18 cellular contexts compared by ENCODE assay signal in genomic region chr3:189799366-189799765, GRCh38.
DNase-seq lines count a peak whose midpoint lies in the region; ATAC-seq and TF ChIP-seq lines count a peak whose summit lies in the region.
"Had no signal": no experiment of that assay in that cellular context is flagged by ENCODE, and none has a peak within 500 bp of the region (broad histone marks: within the 10 kb centered on the region; RNA-seq: fewer than 3 reads in every experiment).

No MANE protein-coding gene starts in this region.

- ATAC-seq in HG02610 (IDR thresholded peaks at IDR 0.05; ENCODE audit: unreplicated experiment) (peak; percentile 63), left lobe of liver (no peak)
- ATAC-seq: Panc1 had no signal

- H3K36me3 ChIP-seq in esophagus (ENCODE audit: control insufficient read depth in 2 of 2, insufficient read depth in 2 of 2, low read length in 1 of 2) (no peaks in the 10 kb centered on the region), suprapubic skin (no peaks in the 10 kb centered on the region), tibial nerve (no peaks in the 10 kb centered on the region)

- H3K27ac ChIP-seq in esophagus (ENCODE audit: low read depth in 2 of 2, low read length in 1 of 2) (peak overlapping the region; percentile 33 to 80), suprapubic skin (peak overlapping the region; percentile 79), tibial nerve (no peak overlapping the region)
- H3K27ac ChIP-seq: SK-N-MC had no signal

- no peak overlapping the region for H3K4me3 ChIP-seq in esophagus (ENCODE audit: low read depth in 1 of 2, low read length in 2 of 2)
- H3K4me3 ChIP-seq in suprapubic skin: no peak overlapping the region
- no peak overlapping the region for H3K4me3 ChIP-seq in tibial nerve
- H3K4me3 ChIP-seq: GM23338, SK-N-MC had no signal

- TF ChIP-seq POLR2A in suprapubic skin (IDR thresholded peaks at IDR 0.05): no peak
- no peak for TF ChIP-seq POLR2A in tibial nerve (IDR thresholded peaks at IDR 0.05)

- WGBS in esophagus, 2 donors: 43 to 47% methylated on average over 1 of the region's 1 CpG
- 33% methylated on average over 1 of the region's 1 CpG for WGBS in suprapubic skin
- WGBS in tibial nerve, 2 donors: 79 to 81% methylated on average over 1 of the region's 1 CpG

- no peaks in the 10 kb centered on the region for H3K27me3 ChIP-seq in esophagus (ENCODE audit: control insufficient read depth in 1 of 2, insufficient read depth in 2 of 2, low read length in 2 of 2)
- H3K27me3 ChIP-seq in suprapubic skin: no peaks in the 10 kb centered on the region
- no peaks in the 10 kb centered on the region for H3K27me3 ChIP-seq in tibial nerve

- no peak for TF ChIP-seq CTCF in suprapubic skin (IDR thresholded peaks at IDR 0.05)
- TF ChIP-seq CTCF in tibial nerve (IDR thresholded peaks at IDR 0.05): no peak

- H3K4me1 ChIP-seq in esophagus (ENCODE audit: control insufficient read depth in 2 of 2, insufficient read depth in 2 of 2, low read length in 1 of 2) (no peaks in the 10 kb centered on the region), suprapubic skin (peaks cover 48% of the 10 kb centered on the region), tibial nerve (peaks cover 0 to 3% (median 0%) of the 10 kb centered on the region in 4 donors)
- H3K4me1 ChIP-seq: Caco-2 had no signal

- DNase-seq in RPMI8226: peak; percentile 5
- no peak for DNase-seq in suprapubic skin (ENCODE audit: low spot score in 2 of 2)
- no peak for DNase-seq in tibial nerve (ENCODE audit: low spot score in 2 of 2)
- DNase-seq in left lobe of liver (ENCODE audit: low spot score): no peak
- DNase-seq in GM03348 (ENCODE audit: low spot score): no peak
- DNase-seq: Caco-2, KG1, NCI-H1092, NCI-H1694 treated with DMSO at 0.1 percent for 48 hours, NCI-H2107, NCI-H226, NCI-H526, Right ventricle myocardium superior had no signal

- H3K9me3 ChIP-seq in esophagus (ENCODE audit: control insufficient read depth in 2 of 2, insufficient read depth in 1 of 2, low read depth in 1 of 2, low read length in 1 of 2): no peaks in the 10 kb centered on the region
- H3K9me3 ChIP-seq in suprapubic skin: no peaks in the 10 kb centered on the region
- H3K9me3 ChIP-seq in tibial nerve: no peaks in the 10 kb centered on the region
- H3K9me3 ChIP-seq: Caco-2 had no signal

- no peak for TF ChIP-seq EP300 in suprapubic skin (IDR thresholded peaks at IDR 0.05)
- TF ChIP-seq EP300 in tibial nerve (IDR thresholded peaks at IDR 0.05): no peak

Comparison
In these comparisons a context has a peak if more than half of its experiments do, and no peak if none do; other contexts are left out.
1. H3K27ac ChIP-seq: peak in esophagus (2 of 2) and suprapubic skin (single experiment); none in tibial nerve (0 of 4).